ENCODE assay signal across 22 cellular contexts in the genomic region with DNA sequence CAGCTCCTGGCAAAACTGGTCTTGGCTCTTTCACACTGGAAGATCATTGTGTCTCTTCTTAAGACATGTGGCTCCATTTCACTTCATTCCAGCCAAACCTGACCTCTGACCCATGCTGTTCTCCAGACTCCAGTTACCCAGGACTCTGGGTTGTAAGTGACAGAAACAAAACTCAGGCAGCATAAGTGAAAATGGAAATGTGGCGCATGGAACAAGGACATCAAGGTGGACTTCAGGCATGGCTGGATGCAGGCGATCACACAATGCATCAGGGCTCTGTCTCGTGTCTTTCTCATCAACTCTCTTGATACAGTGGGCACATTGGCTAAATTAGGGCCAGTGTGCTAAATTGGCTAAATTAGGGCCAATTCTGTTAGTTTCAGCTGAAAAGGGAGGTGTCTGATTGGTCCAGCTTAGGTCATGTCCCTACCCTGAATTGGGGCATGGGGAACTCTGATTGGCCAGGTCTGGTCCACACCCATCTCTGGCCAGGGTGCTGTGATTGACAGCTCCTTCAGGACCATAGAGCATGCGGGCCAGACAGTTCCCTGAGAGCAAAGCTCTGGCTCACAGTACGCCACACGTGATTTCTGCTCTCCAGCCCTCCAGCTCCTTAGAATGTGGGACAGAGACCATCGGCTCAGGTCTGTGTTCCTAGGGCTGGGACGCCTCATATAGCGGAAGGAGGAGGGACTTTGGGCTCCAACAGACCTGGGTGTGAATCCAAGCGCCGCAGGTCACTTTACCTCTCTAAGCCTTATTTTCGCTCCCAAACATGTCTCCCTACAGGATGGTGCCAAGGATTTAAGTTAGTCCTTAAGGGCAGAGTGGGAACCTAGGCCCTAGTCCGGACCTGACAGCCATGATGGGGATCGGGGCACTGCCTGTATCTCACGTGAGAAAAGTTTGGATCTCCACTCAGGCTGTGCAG. TPM values are rescaled to one million over a fixed set of nuclear protein-coding genes. Genes with fewer than 3 reads are reported as not detected.
DNase-seq lines count a peak whose midpoint lies in the region; ATAC-seq and TF ChIP-seq lines count a peak whose summit lies in the region.
"Had no signal": no experiment of that assay in that cellular context is flagged by ENCODE, and none has a peak within 500 bp of the region (broad histone marks: within the 10 kb centered on the region; RNA-seq: fewer than 3 reads in every experiment).

No MANE protein-coding gene starts in this region.

- no peak for TF ChIP-seq POLR2A in erythroblast (IDR thresholded peaks at IDR 0.05; ENCODE audit: low read length)

- WGBS in SK-N-SH (ENCODE audit: low lambda C conversion rate), result 90% methylated on average over 14 of the region's 15 CpGs

- no peaks in the 10 kb centered on the region for H3K4me1 ChIP-seq in SK-N-SH (ENCODE audit: control insufficient read depth in 1 of 2, insufficient read depth in 2 of 2, low read depth in 1 of 2, low read length in 1 of 2)

- H2AFZ ChIP-seq in SK-N-SH (ENCODE audit: low read depth), result no peak overlapping the region

- H3K36me3 ChIP-seq in SK-N-SH (replicated peaks in 1 of 2; ENCODE audit: control insufficient read depth in 1 of 2, insufficient read depth in 2 of 2, low read length in 1 of 2), result no peaks in the 10 kb centered on the region
- H3K36me3 ChIP-seq: left ventricle myocardium inferior had no signal

- H3K9me3 Mint-ChIP-seq in endothelial cell (ENCODE audit: unreplicated experiment), result no peaks in the 10 kb centered on the region

- no peaks in the 10 kb centered on the region for H3K4me1 Mint-ChIP-seq in endothelial cell (ENCODE audit: unreplicated experiment)

- no peak for TF ChIP-seq EP300 in SK-N-SH (IDR thresholded peaks at IDR 0.05; ENCODE audit: borderline replicate concordance in 1 of 2, low read depth in 1 of 2, low read length in 1 of 2)

- POLR2A ChIA-PET in SK-N-SH (lab: Yijun Ruan, JAX), result no interaction called here

- no peak overlapping the region for H3K4me2 ChIP-seq in SK-N-SH

- no peaks in the 10 kb centered on the region for H4K20me1 ChIP-seq in SK-N-SH (ENCODE audit: insufficient read depth)

- H3K4me3 ChIP-seq in SK-N-SH (ENCODE audit: low read depth in 2 of 2, low read length in 1 of 2), result no peak overlapping the region
- H3K4me3 ChIP-seq: left ventricle myocardium inferior had no signal

- no peaks in the 10 kb centered on the region for H3K9me3 ChIP-seq in SK-N-SH
- H3K9me3 ChIP-seq: left ventricle myocardium inferior had no signal

- no peak for DNase-seq in SK-N-SH
- DNase-seq in SK-MEL-5 (ENCODE audit: low read depth, low spot score), result peak; percentile 10
- peak; percentile 15 to 23 for DNase-seq in erythroblast (lab: John Stamatoyannopoulos, UW)
- no peak for DNase-seq in endothelial cell (ENCODE audit: low spot score)
- DNase-seq in omental fat pad (ENCODE audit: low spot score), result no peak
- DNase-seq: anterior cingulate cortex; Calu3; central memory CD4-positive, alpha-beta T cell; KG1; left ventricle myocardium inferior; NCI-H1048; NCI-H2029 treated with DMSO at 0.1 percent for 48 hours; retina; RPMI8226; SW 1271 had no signal

- no peaks in the 10 kb centered on the region for H3K36me3 Mint-ChIP-seq in endothelial cell (ENCODE audit: low read depth, unreplicated experiment)

- H3K9ac ChIP-seq in SK-N-SH, result no peak overlapping the region

- no peak for TF ChIP-seq RAD21 in SK-N-SH (IDR thresholded peaks at IDR 0.05; ENCODE audit: low read length)

- H3K27ac ChIP-seq in SK-N-SH (ENCODE audit: low read depth in 2 of 2, low read length in 1 of 2), result no peak overlapping the region
- H3K27ac ChIP-seq: 22Rv1, left ventricle myocardium inferior, VCaP had no signal

- no peak overlapping the region for H3K27ac Mint-ChIP-seq in endothelial cell (ENCODE audit: unreplicated experiment)

- H3K9me2 ChIP-seq in SK-N-SH, result no peaks in the 10 kb centered on the region

- no peak for ATAC-seq in SK-N-SH treated with all-trans-retinoic acid at 6 μM for 48 hours
- ATAC-seq in omental fat pad (ENCODE audit: low FRiP score), result no peak
- ATAC-seq: esophagus mucosa had no signal

- no peaks in the 10 kb centered on the region for H3K27me3 ChIP-seq in SK-N-SH (ENCODE audit: insufficient read depth)

- CTCF ChIA-PET in SK-N-SH (lab: Yijun Ruan, JAX), result interaction anchor here (1.0 to 1.5 kb wide), 4 partner anchors 14 to 274 kb away, joined by 3 to 4 read pairs (median 4); partner anchors contain the start of gene SOCS1

- H3K27me3 Mint-ChIP-seq in endothelial cell (ENCODE audit: unreplicated experiment), result peaks cover 1% of the 10 kb centered on the region

- in situ Hi-C loops in SK-MEL-5 (cut with HindIII; ENCODE audit: low pct_unique_long_range_greater_than_20kb, low sequenced_read_pairs), result no loop called here

- H3F3A ChIP-seq in SK-N-SH (replicated peaks; ENCODE audit: insufficient read depth), result no peaks in the 10 kb centered on the region

- no peak for TF ChIP-seq CTCF in SK-N-SH (IDR thresholded peaks at IDR 0.05)
- TF ChIP-seq CTCF in endothelial cell (IDR thresholded peaks at IDR 0.05; ENCODE audit: unreplicated experiment), result no peak
- TF ChIP-seq CTCF in omental fat pad (IDR thresholded peaks at IDR 0.05), result no peak

- no peaks in the 10 kb centered on the region for H3K79me2 ChIP-seq in SK-N-SH (ENCODE audit: insufficient read depth)

- H3K4me3 Mint-ChIP-seq in endothelial cell (ENCODE audit: unreplicated experiment), result no peak overlapping the region

TF ChIP-seq in SK-N-SH, 30 proteins besides CTCF, POLR2A, EP300 and RAD21:
- TF ChIP-seq FOXM1 (IDR thresholded peaks at IDR 0.05; ENCODE audit: low read depth), result no peak
- 0 out of 2 replicates have a peak, but pooled peaks have one; percentile 16 for TF ChIP-seq PBX3 (IDR thresholded peaks at IDR 0.05)

TF ChIP-seq in SK-N-SH treated with all-trans-retinoic acid at 6 μM for 48 hours, 23 proteins besides CTCF, POLR2A, EP300 and RAD21 (continues in another document):
- no peak for TF ChIP-seq TSHZ2 (CRISPR knock-in tag; IDR thresholded peaks at IDR 0.05)

RNA-seq across cellular contexts. Expression of gene SOCS1, which starts 17.5 kb away (rescaled TPM):
- 6.3 and 8.6 TPM in 2 replicates for polyA plus RNA-seq in SK-N-SH (2012; rRNA removed)
- polyA plus RNA-seq in SK-N-SH (2012; cell fraction: cytosol; rRNA removed), result 4.7 and 6.1 TPM in 2 replicates
- 28.4 and 39.6 TPM in 2 replicates for polyA plus RNA-seq in SK-N-SH (2012; cell fraction: nucleus; rRNA removed)
- 1.1 and 1.4 TPM in 2 replicates for total RNA-seq in SK-MEL-5 (2014; rRNA removed; shearing (Covaris generic))
- polyA plus RNA-seq in SK-MEL-5 (2015; cell fraction: cytosol; rRNA removed), result 5.8 and 6.4 TPM in 2 replicates
- 6.0 and 8.8 TPM in 2 replicates for polyA plus RNA-seq in SK-MEL-5 (2015; cell fraction: nucleus; rRNA removed)
- 7.4 TPM for total RNA-seq in endothelial cell (ENCODE audit: unreplicated experiment)
- total RNA-seq in omental fat pad, result 10 to 100 TPM in 2 of 4 donors, 1 to 10 TPM in 2; 6.5 to 26.8 (median 18.0) TPM

RNA-seq across cellular contexts. Expression of gene TNP2, which starts 30.6 kb away (rescaled TPM):
- not detected in 2 replicates for polyA plus RNA-seq in SK-N-SH (2012; rRNA removed)
- not detected in 2 replicates for polyA plus RNA-seq in SK-N-SH (2012; cell fraction: cytosol; rRNA removed)
- polyA plus RNA-seq in SK-N-SH (2012; cell fraction: nucleus; rRNA removed), result not detected in 2 replicates
- not detected in 2 replicates for total RNA-seq in SK-MEL-5 (2014; rRNA removed; shearing (Covaris generic))
- polyA plus RNA-seq in SK-MEL-5 (2015; cell fraction: cytosol; rRNA removed), result not detected in 2 replicates
- not detected in 2 replicates for polyA plus RNA-seq in SK-MEL-5 (2015; cell fraction: nucleus; rRNA removed)
- total RNA-seq in endothelial cell (ENCODE audit: unreplicated experiment), result not detected
- total RNA-seq in omental fat pad, result not detected
- total RNA-seq: Calu3, esophagus mucosa, left ventricle myocardium inferior, mucosa of gallbladder, NCI-H460 had no signal
- polyA plus RNA-seq: thymus had no signal

RNA-seq across cellular contexts. Expression of gene PRM3, which starts 34.9 kb away (rescaled TPM):
- polyA plus RNA-seq in SK-N-SH (2012; rRNA removed), result not detected in 2 replicates
- polyA plus RNA-seq in SK-N-SH (2012; cell fraction: cytosol; rRNA removed), result not detected in 2 replicates
- not detected in 2 replicates for polyA plus RNA-seq in SK-N-SH (2012; cell fraction: nucleus; rRNA removed)
- not detected in 2 replicates for total RNA-seq in SK-MEL-5 (2014; rRNA removed; shearing (Covaris generic))
- not detected in 2 replicates for polyA plus RNA-seq in SK-MEL-5 (2015; cell fraction: cytosol; rRNA removed)
- polyA plus RNA-seq in SK-MEL-5 (2015; cell fraction: nucleus; rRNA removed), result not detected in 2 replicates
- not detected for total RNA-seq in endothelial cell (ENCODE audit: unreplicated experiment)
- total RNA-seq in omental fat pad, result not detected
- total RNA-seq: Calu3, esophagus mucosa, left ventricle myocardium inferior, mucosa of gallbladder, NCI-H460 had no signal
- polyA plus RNA-seq: thymus had no signal

RNA-seq across cellular contexts. Expression of gene PRM2, which starts 37.7 kb away (rescaled TPM):
- polyA plus RNA-seq in SK-N-SH (2012; rRNA removed), result not detected in 2 replicates
- not detected in 2 replicates for polyA plus RNA-seq in SK-N-SH (2012; cell fraction: cytosol; rRNA removed)
- not detected in 2 replicates for polyA plus RNA-seq in SK-N-SH (2012; cell fraction: nucleus; rRNA removed)
- not detected in 2 replicates for total RNA-seq in SK-MEL-5 (2014; rRNA removed; shearing (Covaris generic))
- polyA plus RNA-seq in SK-MEL-5 (2015; cell fraction: cytosol; rRNA removed), result not detected in 2 replicates
- polyA plus RNA-seq in SK-MEL-5 (2015; cell fraction: nucleus; rRNA removed), result not detected in 2 replicates
- total RNA-seq in endothelial cell (ENCODE audit: unreplicated experiment), result not detected
- not detected for total RNA-seq in omental fat pad
- total RNA-seq: Calu3, esophagus mucosa, left ventricle myocardium inferior, mucosa of gallbladder, NCI-H460 had no signal

RNA-seq across cellular contexts. Expression of gene PRM1, which starts 42.6 kb away (rescaled TPM):
- not detected in 2 replicates for polyA plus RNA-seq in SK-N-SH (2012; rRNA removed)
- polyA plus RNA-seq in SK-N-SH (2012; cell fraction: cytosol; rRNA removed), result not detected in 2 replicates
- not detected in 2 replicates for polyA plus RNA-seq in SK-N-SH (2012; cell fraction: nucleus; rRNA removed)
- total RNA-seq in SK-MEL-5 (2014; rRNA removed; shearing (Covaris generic)), result not detected in 2 replicates
- not detected in 2 replicates for polyA plus RNA-seq in SK-MEL-5 (2015; cell fraction: cytosol; rRNA removed)
- polyA plus RNA-seq in SK-MEL-5 (2015; cell fraction: nucleus; rRNA removed), result not detected in 2 replicates
- total RNA-seq in endothelial cell (ENCODE audit: unreplicated experiment), result not detected
- not detected for total RNA-seq in omental fat pad
- total RNA-seq: Calu3, esophagus mucosa, left ventricle myocardium inferior, mucosa of gallbladder, NCI-H460 had no signal

Comparison
In these comparisons a context has a peak if more than half of its experiments do, and no peak if none do; other contexts are left out.
1. DNase-seq: peak in SK-MEL-5 (single experiment) and erythroblast (2 of 2); none in SK-N-SH (single experiment), endothelial cell (single experiment) and omental fat pad (single experiment).